ENCODE assay signal across 1 cellular context in the genomic region with DNA sequence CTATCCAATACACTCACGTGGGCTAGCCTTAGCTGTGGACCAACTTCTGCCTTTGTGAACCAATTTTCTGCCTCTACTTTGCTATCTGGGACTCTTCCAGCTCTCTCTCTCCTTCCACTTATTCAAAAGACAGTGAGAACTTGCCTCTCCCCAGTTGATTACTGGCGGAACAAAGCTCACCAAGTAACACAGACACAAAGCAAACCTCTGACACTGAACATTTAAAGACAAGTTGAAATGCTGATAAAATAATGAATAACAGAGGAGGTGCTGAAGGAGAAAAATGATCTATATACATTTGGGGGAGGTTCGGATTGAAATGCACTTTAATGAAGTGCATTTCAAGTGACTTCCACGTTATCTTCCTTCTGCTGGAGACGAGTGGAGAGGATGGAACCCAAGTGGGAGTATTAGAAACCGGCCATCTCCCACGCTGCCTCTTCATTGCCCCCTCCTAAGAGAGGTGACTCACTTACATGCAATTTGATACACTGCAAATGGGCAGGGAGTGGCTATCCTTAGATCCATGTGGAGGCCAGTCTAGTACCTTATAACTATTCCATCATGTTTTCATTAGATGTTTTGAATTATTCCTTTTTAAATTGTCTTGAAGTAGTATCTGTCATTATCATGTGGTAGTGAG.
TF ChIP-seq lines count a peak whose summit lies in the region.

No MANE protein-coding gene starts in this region.

TF ChIP-seq in GM23338, 12 proteins besides CTCF, POLR2A, EP300 and RAD21 (continued from another document):
- TF ChIP-seq, protein P1, sequence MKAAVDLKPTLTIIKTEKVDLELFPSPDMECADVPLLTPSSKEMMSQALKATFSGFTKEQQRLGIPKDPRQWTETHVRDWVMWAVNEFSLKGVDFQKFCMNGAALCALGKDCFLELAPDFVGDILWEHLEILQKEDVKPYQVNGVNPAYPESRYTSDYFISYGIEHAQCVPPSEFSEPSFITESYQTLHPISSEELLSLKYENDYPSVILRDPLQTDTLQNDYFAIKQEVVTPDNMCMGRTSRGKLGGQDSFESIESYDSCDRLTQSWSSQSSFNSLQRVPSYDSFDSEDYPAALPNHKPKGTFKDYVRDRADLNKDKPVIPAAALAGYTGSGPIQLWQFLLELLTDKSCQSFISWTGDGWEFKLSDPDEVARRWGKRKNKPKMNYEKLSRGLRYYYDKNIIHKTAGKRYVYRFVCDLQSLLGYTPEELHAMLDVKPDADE (IDR thresholded peaks at IDR 0.05), result no peak
- TF ChIP-seq, protein P2, sequence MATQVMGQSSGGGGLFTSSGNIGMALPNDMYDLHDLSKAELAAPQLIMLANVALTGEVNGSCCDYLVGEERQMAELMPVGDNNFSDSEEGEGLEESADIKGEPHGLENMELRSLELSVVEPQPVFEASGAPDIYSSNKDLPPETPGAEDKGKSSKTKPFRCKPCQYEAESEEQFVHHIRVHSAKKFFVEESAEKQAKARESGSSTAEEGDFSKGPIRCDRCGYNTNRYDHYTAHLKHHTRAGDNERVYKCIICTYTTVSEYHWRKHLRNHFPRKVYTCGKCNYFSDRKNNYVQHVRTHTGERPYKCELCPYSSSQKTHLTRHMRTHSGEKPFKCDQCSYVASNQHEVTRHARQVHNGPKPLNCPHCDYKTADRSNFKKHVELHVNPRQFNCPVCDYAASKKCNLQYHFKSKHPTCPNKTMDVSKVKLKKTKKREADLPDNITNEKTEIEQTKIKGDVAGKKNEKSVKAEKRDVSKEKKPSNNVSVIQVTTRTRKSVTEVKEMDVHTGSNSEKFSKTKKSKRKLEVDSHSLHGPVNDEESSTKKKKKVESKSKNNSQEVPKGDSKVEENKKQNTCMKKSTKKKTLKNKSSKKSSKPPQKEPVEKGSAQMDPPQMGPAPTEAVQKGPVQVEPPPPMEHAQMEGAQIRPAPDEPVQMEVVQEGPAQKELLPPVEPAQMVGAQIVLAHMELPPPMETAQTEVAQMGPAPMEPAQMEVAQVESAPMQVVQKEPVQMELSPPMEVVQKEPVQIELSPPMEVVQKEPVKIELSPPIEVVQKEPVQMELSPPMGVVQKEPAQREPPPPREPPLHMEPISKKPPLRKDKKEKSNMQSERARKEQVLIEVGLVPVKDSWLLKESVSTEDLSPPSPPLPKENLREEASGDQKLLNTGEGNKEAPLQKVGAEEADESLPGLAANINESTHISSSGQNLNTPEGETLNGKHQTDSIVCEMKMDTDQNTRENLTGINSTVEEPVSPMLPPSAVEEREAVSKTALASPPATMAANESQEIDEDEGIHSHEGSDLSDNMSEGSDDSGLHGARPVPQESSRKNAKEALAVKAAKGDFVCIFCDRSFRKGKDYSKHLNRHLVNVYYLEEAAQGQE (IDR thresholded peaks at IDR 0.05; ENCODE audit: unreplicated experiment), result no peak
- TF ChIP-seq JUNB (IDR thresholded peaks at IDR 0.05; ENCODE audit: unreplicated experiment), result no peak
TF ChIP-seq in GM23338: peak in this region for 0.
